In the genomic region with DNA sequence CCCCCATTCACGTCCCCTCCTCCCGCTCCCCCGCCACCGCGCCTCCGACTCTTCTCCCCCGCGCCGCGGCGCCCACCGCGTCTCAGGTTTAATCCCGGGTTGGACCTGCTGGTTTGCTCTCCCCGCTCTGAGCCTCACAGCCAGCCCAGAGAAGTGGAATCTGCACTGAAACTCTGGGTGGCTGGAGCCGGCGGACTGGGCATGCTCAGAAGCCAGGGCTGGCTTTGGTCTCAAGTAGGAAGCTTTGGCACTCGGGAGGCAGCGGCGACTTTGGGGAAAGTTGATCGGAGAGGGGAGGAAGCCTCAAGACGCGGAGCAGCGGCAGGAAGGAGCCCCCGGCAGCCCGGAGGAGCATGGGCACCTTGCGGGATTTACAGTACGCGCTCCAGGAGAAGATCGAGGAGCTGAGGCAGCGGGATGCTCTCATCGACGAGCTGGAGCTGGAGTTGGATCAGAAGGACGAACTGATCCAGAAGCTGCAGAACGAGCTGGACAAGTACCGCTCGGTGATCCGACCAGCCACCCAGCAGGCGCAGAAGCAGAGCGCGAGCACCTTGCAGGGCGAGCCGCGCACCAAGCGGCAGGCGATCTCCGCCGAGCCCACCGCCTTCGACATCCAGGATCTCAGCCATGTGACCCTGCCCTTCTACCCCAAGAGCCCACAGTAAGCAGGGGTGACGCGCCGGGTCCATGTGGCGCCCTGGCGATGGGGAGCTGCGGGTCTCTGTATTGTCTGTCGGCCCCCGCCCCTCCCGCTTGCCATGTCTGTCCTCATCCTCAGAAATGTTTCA, we compare ENCODE assay signal across 9 cellular contexts. TPM values are rescaled to one million over a fixed set of nuclear protein-coding genes. Genes with fewer than 3 reads are reported as not detected.
A peak's percentile ranks its signal among the peaks of the same experiment; 100 is the strongest.
DNase-seq lines count a peak whose midpoint lies in the region; ATAC-seq and TF ChIP-seq lines count a peak whose summit lies in the region.
"Had no signal": no experiment of that assay in that cellular context is flagged by ENCODE, and none has a peak within 500 bp of the region (broad histone marks: within the 10 kb centered on the region; RNA-seq: fewer than 3 reads in every experiment).

A gene (plus strand): TSS at position 250 of the 791 bp plus-strand sequence.

- DNase-seq in Daoy (ENCODE audit: low read depth) = peak; percentile 80
- peak; percentile 1 for DNase-seq in activated CD8-positive, alpha-beta T cell treated with anti-CD3 and anti-CD28 coated beads for 36 hours
- DNase-seq in fibroblast of the conjunctiva (ENCODE audit: low read depth) = peak; percentile 68
- DNase-seq in upper lobe of left lung = peak; percentile 77 to 89
- no peak for DNase-seq in NCI-H2107 treated with DMSO at 0.1 percent for 48 hours (lab: John Stamatoyannopoulos, UW; ENCODE audit: unreplicated experiment)

- CTCF ChIA-PET in activated CD8-positive, alpha-beta T cell treated with anti-CD3 and anti-CD28 coated beads for 36 hours (lab: Charles Lee) = no interaction called here

- TF ChIP-seq CTCF in activated CD8-positive, alpha-beta T cell treated with anti-CD3 and anti-CD28 coated beads for 36 hours (IDR thresholded peaks at IDR 0.05) = no peak
- TF ChIP-seq CTCF in upper lobe of left lung (IDR thresholded peaks at IDR 0.05) = no peak

- peak within 1 kb of the TSS; percentile 57 for H3K4me3 Mint-ChIP-seq in activated CD8-positive, alpha-beta T cell treated with anti-CD3 and anti-CD28 coated beads for 36 hours

- peaks cover 37% of the 10 kb centered on the region for H3K27me3 Mint-ChIP-seq in activated CD8-positive, alpha-beta T cell treated with anti-CD3 and anti-CD28 coated beads for 36 hours

- no peak within 1 kb of the TSS for H3K27ac Mint-ChIP-seq in activated CD8-positive, alpha-beta T cell treated with anti-CD3 and anti-CD28 coated beads for 36 hours

- no peaks in the 10 kb centered on the region for H3K36me3 Mint-ChIP-seq in activated CD8-positive, alpha-beta T cell treated with anti-CD3 and anti-CD28 coated beads for 36 hours (ENCODE audit: low read depth)

- peaks cover 39% of the 10 kb centered on the region for H3K27me3 ChIP-seq in HUES64 (ENCODE audit: insufficient read depth, low read length)
- no peaks in the 10 kb centered on the region for H3K27me3 ChIP-seq in muscle layer of colon (ENCODE audit: control insufficient read depth in 1 of 2, insufficient read depth in 2 of 2, low read length in 2 of 2)
- H3K27me3 ChIP-seq in upper lobe of left lung = no peaks in the 10 kb centered on the region

- peak in 1 of 4 donors; percentile 18 for TF ChIP-seq POLR2A in upper lobe of left lung (IDR thresholded peaks at IDR 0.05)

- H3K4me3 ChIP-seq in HUES64 (ENCODE audit: low read length) (peak within 1 kb of the TSS; percentile 71), muscle layer of colon (ENCODE audit: low read depth in 1 of 2, low read length in 2 of 2) (peak within 1 kb of the TSS; percentile 93 to 95), upper lobe of left lung (peak within 1 kb of the TSS; percentile 45 to 74 (median 56))

- H3K4me1 Mint-ChIP-seq in activated CD8-positive, alpha-beta T cell treated with anti-CD3 and anti-CD28 coated beads for 36 hours (ENCODE audit: low read depth) = peaks cover 7% of the 10 kb centered on the region

- H3K9ac ChIP-seq in HUES64 (ENCODE audit: low read depth, low read length) = peak within 1 kb of the TSS; percentile 64
- H3K9ac ChIP-seq in muscle layer of colon (ENCODE audit: low read length) = peak within 1 kb of the TSS; percentile 85

- H3K9me3 ChIP-seq in HUES64 (ENCODE audit: insufficient read depth, low read depth, low read length) (no peaks in the 10 kb centered on the region), muscle layer of colon (ENCODE audit: low read length) (no peaks in the 10 kb centered on the region), upper lobe of left lung (no peaks in the 10 kb centered on the region)

- peak within 1 kb of the TSS; percentile 26; the same call in 1 of the 2 replicates for H3K27ac ChIP-seq in HUES64 (ENCODE audit: low read depth, low read length)
- peak within 1 kb of the TSS; percentile 90 for H3K27ac ChIP-seq in muscle layer of colon (ENCODE audit: low read depth, low read length)
- peak within 1 kb of the TSS; percentile 76 to 86 (median 82) for H3K27ac ChIP-seq in upper lobe of left lung

- H3K4me1 ChIP-seq in HUES64 (ENCODE audit: insufficient read depth, low read length) (peaks cover 14% of the 10 kb centered on the region; the same call in 1 of the 2 replicates), muscle layer of colon (ENCODE audit: insufficient read depth, low read length) (peaks cover 11% of the 10 kb centered on the region), upper lobe of left lung (peaks cover 5 to 12% (median 9%) of the 10 kb centered on the region in 4 donors)

- H3K36me3 ChIP-seq in HUES64 (ENCODE audit: insufficient read depth, low read length) (no peaks in the 10 kb centered on the region), muscle layer of colon (ENCODE audit: insufficient read depth, low read length) (no peaks in the 10 kb centered on the region), upper lobe of left lung (no peaks in the 10 kb centered on the region)

- no peak for TF ChIP-seq EP300 in upper lobe of left lung (IDR thresholded peaks at IDR 0.05)

- H3K9me3 Mint-ChIP-seq in activated CD8-positive, alpha-beta T cell treated with anti-CD3 and anti-CD28 coated beads for 36 hours = no peaks in the 10 kb centered on the region

- WGBS in HUES64 = under 1% methylated on average over 59 of the region's 59 CpGs
- WGBS in upper lobe of left lung, 2 donors = 0% methylated on average over 27 to 53 of the region's 59 CpGs

- intact Hi-C loops in activated CD8-positive, alpha-beta T cell treated with anti-CD3 and anti-CD28 coated beads for 36 hours (cut with micrococcal nuclease) = no loop called here

- POLR2A ChIA-PET in activated CD8-positive, alpha-beta T cell treated with anti-CD3 and anti-CD28 coated beads for 36 hours (lab: Charles Lee) = interaction anchor here (0.9 kb wide), 1 partner anchor 8 kb away, joined by 3 read pairs; no protein-coding TSS in a partner anchor

- no peak for ATAC-seq in activated CD8-positive, alpha-beta T cell treated with anti-CD3 and anti-CD28 coated beads for 36 hours
- ATAC-seq in upper lobe of left lung (ENCODE audit: low FRiP score in 2 of 2) = peak; percentile 93 to 95
- no peak for ATAC-seq in GM18511 (IDR thresholded peaks at IDR 0.05; ENCODE audit: unreplicated experiment)

RNA-seq across cellular contexts. Expression of the gene that starts here (rescaled TPM):
- 1.5 TPM in 2 replicates for total RNA-seq in Daoy (2014; rRNA removed; shearing (Covaris generic))
- polyA plus RNA-seq in HUES64 (2013, experiment 1 of 2) = 5.4 TPM
- 7.8 TPM for polyA plus RNA-seq in HUES64 (2013, experiment 2 of 2)
- total RNA-seq in activated CD8-positive, alpha-beta T cell treated with anti-CD3 and anti-CD28 coated beads for 36 hours = not detected
- total RNA-seq in upper lobe of left lung = 10 to 100 TPM; 12.9 to 43.0 (median 25.0) TPM
- total RNA-seq: T-helper 2 cell treated with Interferon-gamma antibody and Interleukin-4, amounts not matched to agents 100 ng/mL and 5 ng/mL, for 36 hours had no signal

Comparison
In these comparisons a context has a peak if more than half of its experiments do, and no peak if none do; other contexts are left out.
1. Peak in DNase-seq in activated CD8-positive, alpha-beta T cell treated with anti-CD3 and anti-CD28 coated beads for 36 hours; RNA of the gene not detected or under 1 TPM.
2. H3K27ac ChIP-seq: peak in every context shown above with its lines; median percentile 90 in muscle layer of colon; 82 in upper lobe of left lung; 26 in HUES64.
3. ATAC-seq: peak in upper lobe of left lung (2 of 2); none in activated CD8-positive, alpha-beta T cell treated with anti-CD3 and anti-CD28 coated beads for 36 hours (single experiment) and GM18511 (single experiment).
4. Peak in every context shown above with its lines, with median percentiles within 50 percentile points of each other: H3K4me3 ChIP-seq.